Comparison of ENCODE assay signal across 19 cellular contexts in genomic region chr2:236579746-236580315, GRCh38. TPM values are rescaled to one million over a fixed set of nuclear protein-coding genes. Genes with fewer than 3 reads are reported as not detected.
DNase-seq lines count a peak whose midpoint lies in the region; ATAC-seq and TF ChIP-seq lines count a peak whose summit lies in the region.
"Had no signal": no experiment of that assay in that cellular context is flagged by ENCODE, and none has a peak within 500 bp of the region (broad histone marks: within the 10 kb centered on the region; RNA-seq: fewer than 3 reads in every experiment).

No MANE protein-coding gene starts in this region.

- H3K36me3 ChIP-seq in mesenchymal stem cell (ENCODE audit: control insufficient read depth in 1 of 2, insufficient read depth in 2 of 2, low read depth in 1 of 2, low read length in 2 of 2) (peaks cover 11 to 44% of the 10 kb centered on the region in 2 experiments), subcutaneous abdominal adipose tissue (ENCODE audit: control insufficient read depth in 5 of 5, insufficient read depth in 5 of 5, low read length in 5 of 5) (peaks cover 0 to 31% (median 25%) of the 10 kb centered on the region in 5 donors)
- H3K36me3 ChIP-seq: cardiac muscle cell, neural progenitor cell had no signal

- H3K18ac ChIP-seq in mesenchymal stem cell (ENCODE audit: low read depth in 1 of 2, low read length in 2 of 2): no peak overlapping the region

- H4K91ac ChIP-seq in mesenchymal stem cell (ENCODE audit: low read length): no peak overlapping the region

- no peak overlapping the region for H2BK5ac ChIP-seq in mesenchymal stem cell (ENCODE audit: low read depth, low read length, poor library complexity, severe bottlenecking)

- H3K4me3 ChIP-seq in mesenchymal stem cell (ENCODE audit: insufficient read depth in 1 of 2, low read depth in 1 of 2, low read length in 2 of 2) (no peak overlapping the region), subcutaneous abdominal adipose tissue (ENCODE audit: low read depth in 1 of 5, low read length in 5 of 5) (no peak overlapping the region)
- H3K4me3 ChIP-seq: cardiac muscle cell, neural progenitor cell had no signal

- peak overlapping the region; percentile 83 for H3K27ac ChIP-seq in caudate nucleus (ENCODE audit: low read depth, low read length)
- no peak overlapping the region for H3K27ac ChIP-seq in mesenchymal stem cell (ENCODE audit: low read length, poor library complexity, severe bottlenecking)
- H3K27ac ChIP-seq in subcutaneous abdominal adipose tissue (ENCODE audit: low read depth, low read length): peak overlapping the region; percentile 96
- H3K27ac ChIP-seq: cardiac muscle cell, HL-60, neural progenitor cell had no signal

- no peak overlapping the region for H3K14ac ChIP-seq in mesenchymal stem cell (ENCODE audit: low read length in 2 of 2)

- H3K9ac ChIP-seq in mesenchymal stem cell (ENCODE audit: low read length) (peak overlapping the region; percentile 5), subcutaneous abdominal adipose tissue (ENCODE audit: low read length in 5 of 5) (no peak overlapping the region)
- H3K9ac ChIP-seq: neural progenitor cell had no signal

- 91% methylated on average over 9 of the region's 9 CpGs for WGBS in mesenchymal stem cell

- no peak overlapping the region for H2BK15ac ChIP-seq in mesenchymal stem cell (ENCODE audit: low read depth, poor library complexity, severe bottlenecking)

- H2AK5ac ChIP-seq in mesenchymal stem cell (ENCODE audit: low read length, severe bottlenecking): no peak overlapping the region

- no peaks in the 10 kb centered on the region for H3K79me1 ChIP-seq in mesenchymal stem cell (replicated peaks; ENCODE audit: low read length, poor library complexity, severe bottlenecking)

- POLR2A ChIA-PET in GM10248 (lab: Yijun Ruan, JAX): no interaction called here

- TF ChIP-seq CTCF in GM10248 (IDR thresholded peaks at IDR 0.05; ENCODE audit: control extremely low read depth, extremely low read depth, low read depth, missing control alignments) (no peak), GM10266 (IDR thresholded peaks at IDR 0.05; ENCODE audit: control insufficient read depth, insufficient read depth, low read depth, missing control alignments) (no peak)

- H3K27me3 ChIP-seq in mesenchymal stem cell (ENCODE audit: control insufficient read depth in 1 of 2, insufficient read depth in 1 of 2, low read length in 2 of 2): no peaks in the 10 kb centered on the region
- H3K27me3 ChIP-seq in subcutaneous abdominal adipose tissue (ENCODE audit: control insufficient read depth in 5 of 5, insufficient read depth in 4 of 5, low read length in 5 of 5): peaks cover 0 to 2% (median 0%) of the 10 kb centered on the region in 5 donors
- H3K27me3 ChIP-seq: cardiac muscle cell, neural progenitor cell had no signal

- DNase-seq in NCI-H774 (lab: John Stamatoyannopoulos, UW): peak; percentile 51
- DNase-seq in caudate nucleus (lab: John Stamatoyannopoulos, UW): peak in 27 of 61 donors; percentile 11 to 73 (median 27)
- DNase-seq in mesenchymal stem cell: no peak
- no peak for DNase-seq in GM10248 (ENCODE audit: extremely low spot score)
- no peak for DNase-seq in EL
- DNase-seq in GM10266 (ENCODE audit: extremely low spot score): no peak
- DNase-seq: activated CD4-positive, alpha-beta memory T cell treated with anti-CD3 and anti-CD28 coated beads for 36 hours; activated T-cell treated with anti-CD3 and anti-CD28 coated beads, Interleukin-2, amount 50 U/mL, for 4 hours; effector CD4-positive, alpha-beta T cell; GDM1; KG1; NCI-H1105; RPMI8226; stimulated activated CD4-positive, alpha-beta T cell treated with anti-CD3 and anti-CD28 coated beads, Interleukin-4, amount 100 ng/mL, for 1 hour had no signal

- H2AFZ ChIP-seq in mesenchymal stem cell (ENCODE audit: low read depth, low read length): no peak overlapping the region
- H2AFZ ChIP-seq: neural progenitor cell had no signal

- H2BK120ac ChIP-seq in mesenchymal stem cell (ENCODE audit: low read depth, low read length): no peak overlapping the region

- H3K4me1 ChIP-seq in mesenchymal stem cell (ENCODE audit: control insufficient read depth, insufficient read depth, low read depth, low read length) (no peaks in the 10 kb centered on the region), subcutaneous abdominal adipose tissue (ENCODE audit: control insufficient read depth in 5 of 5, insufficient read depth in 5 of 5, low read length in 5 of 5) (peaks cover 9 to 68% (median 44%) of the 10 kb centered on the region in 5 donors)

- H2BK12ac ChIP-seq in mesenchymal stem cell (ENCODE audit: low read length in 2 of 2): no peak overlapping the region

- H3K4ac ChIP-seq in mesenchymal stem cell (ENCODE audit: low read depth in 1 of 2, low read length in 2 of 2): no peak overlapping the region

- CTCF ChIA-PET in GM10248 (lab: Yijun Ruan, JAX): interaction anchor here (1.4 to 5.9 kb wide), 2 partner anchors 10 to 67 kb away, joined by 5 to 33 read pairs; partner anchors contain the start of gene ACKR3

- H3K9me3 ChIP-seq in mesenchymal stem cell (ENCODE audit: control insufficient read depth, low read length): no peaks in the 10 kb centered on the region
- no peaks in the 10 kb centered on the region for H3K9me3 ChIP-seq in subcutaneous abdominal adipose tissue (ENCODE audit: control insufficient read depth in 5 of 5, low read length in 5 of 5)

- H4K8ac ChIP-seq in mesenchymal stem cell (ENCODE audit: low read length): no peak overlapping the region

- no peak overlapping the region for H3K4me2 ChIP-seq in mesenchymal stem cell (ENCODE audit: low read length, poor library complexity, severe bottlenecking)
- H3K4me2 ChIP-seq: neural progenitor cell had no signal

- no peak for ATAC-seq in HG02571 (IDR thresholded peaks at IDR 0.05; ENCODE audit: unreplicated experiment)
- ATAC-seq: activated T-cell treated with anti-CD3 and anti-CD28 coated beads, Interleukin-2, amount 50 U/mL, for 4 hours had no signal

- no peak overlapping the region for H3K23ac ChIP-seq in mesenchymal stem cell (ENCODE audit: low read length in 2 of 2)

RNA-seq across cellular contexts. Expression of gene ACKR3, which starts 10.2 kb away (rescaled TPM):
- polyA plus RNA-seq in mesenchymal stem cell (2013, experiment 1 of 2): 40.4 TPM
- 43.3 TPM for polyA plus RNA-seq in mesenchymal stem cell (2013, experiment 2 of 2)
